In the genomic region with DNA sequence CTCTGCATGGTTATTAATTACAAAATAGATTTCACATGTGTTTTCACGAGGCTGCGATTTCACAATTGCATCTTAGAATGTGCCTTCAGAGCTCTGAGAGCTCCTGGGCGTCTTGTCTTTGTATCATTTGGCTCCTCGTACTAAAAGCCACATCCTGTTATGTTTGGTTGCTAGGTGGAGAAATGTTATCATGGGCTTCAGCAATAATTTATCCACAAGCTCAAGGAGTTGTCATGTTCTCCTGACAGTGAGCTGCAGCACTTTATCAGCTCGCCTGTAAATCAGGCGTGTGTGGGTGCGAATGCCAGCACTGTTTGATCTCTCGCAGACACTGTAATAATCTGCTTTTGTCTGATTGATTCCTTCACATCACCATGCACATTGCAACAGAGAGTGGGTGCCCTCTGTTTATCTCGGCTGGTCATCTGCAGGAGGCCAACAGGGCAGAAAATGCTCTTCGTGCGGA, we compare ENCODE assay signal across 8 cellular contexts.
DNase-seq lines count a peak whose midpoint lies in the region; ATAC-seq and TF ChIP-seq lines count a peak whose summit lies in the region.

No MANE protein-coding gene starts in this region.

- no peak for TF ChIP-seq CTCF in GM23338 (conservative IDR thresholded peaks at IDR 0.05; ENCODE audit: low read depth in 2 of 2)

- no peaks in the 10 kb centered on the region for H3K4me1 Mint-ChIP-seq in GM23338

- H3K4me1 ChIP-seq in GM23338 (ENCODE audit: insufficient read depth), result no peaks in the 10 kb centered on the region
- peaks cover 56% of the 10 kb centered on the region for H3K4me1 ChIP-seq in effector memory CD4-positive, alpha-beta T cell (ENCODE audit: control insufficient read depth, insufficient read depth, low read length, poor library complexity, severe bottlenecking)

- H3K27ac Mint-ChIP-seq in GM23338, result no peak overlapping the region

- peak overlapping the region; percentile 39; the same call in 1 of the 2 replicates for H2AFZ ChIP-seq in GM23338

- H3K9me3 ChIP-seq in effector memory CD4-positive, alpha-beta T cell (ENCODE audit: control insufficient read depth, low read length), result no peaks in the 10 kb centered on the region

- H3K4me3 ChIP-seq in GM23338, result no peak overlapping the region
- no peak overlapping the region for H3K4me3 ChIP-seq in effector memory CD4-positive, alpha-beta T cell (ENCODE audit: insufficient read depth, low read depth, low read length, poor library complexity, severe bottlenecking)

- DNase-seq in GM23338 (ENCODE audit: low spot score), result no peak
- peak; percentile 46 for DNase-seq in activated CD4-positive, alpha-beta T cell treated with anti-CD3 and anti-CD28 coated beads for 48 hours
- peak; percentile 9 to 50 (median 22) for DNase-seq in effector memory CD4-positive, alpha-beta T cell
- peak; percentile 10 to 44 for DNase-seq in stimulated activated CD4-positive, alpha-beta T cell treated with anti-CD3 and anti-CD28 coated beads, Interleukin-2, amount 100 ng/mL, for 24 hours
- DNase-seq in NCI-H187 (lab: John Stamatoyannopoulos, UW), result no peak
- no peak for DNase-seq in GM19238 (ENCODE audit: insufficient read length, low spot score)
- no peak for DNase-seq in COLO829 (ENCODE audit: low spot score)

- H3K36me3 ChIP-seq in GM23338 (ENCODE audit: insufficient read depth), result no peaks in the 10 kb centered on the region
- no peaks in the 10 kb centered on the region for H3K36me3 ChIP-seq in effector memory CD4-positive, alpha-beta T cell (ENCODE audit: control insufficient read depth, insufficient read depth, low read length)

- H3K4me3 Mint-ChIP-seq in GM23338, result no peak overlapping the region

- no peaks in the 10 kb centered on the region for H4K20me1 ChIP-seq in GM23338 (replicated peaks; ENCODE audit: insufficient read depth)

- no peaks in the 10 kb centered on the region for H3K79me2 ChIP-seq in GM23338 (replicated peaks; ENCODE audit: insufficient read depth)

- H3K4me2 ChIP-seq in GM23338, result no peak overlapping the region

- H3K9me2 ChIP-seq in GM23338 (ENCODE audit: insufficient read depth), result peaks cover 10% of the 10 kb centered on the region; the same call in 1 of the 2 replicates

- no peak for ATAC-seq in GM23338
- ATAC-seq in GM19467 (IDR thresholded peaks at IDR 0.05; ENCODE audit: unreplicated experiment), result no peak

- H3K9me3 Mint-ChIP-seq in GM23338, result peaks cover 3% of the 10 kb centered on the region; the same call in 2 of the 3 replicates

- no peaks in the 10 kb centered on the region for H3K27me3 ChIP-seq in GM23338 (ENCODE audit: insufficient read depth)
- H3K27me3 ChIP-seq in effector memory CD4-positive, alpha-beta T cell (replicated peaks; ENCODE audit: control insufficient read depth, insufficient read depth, low read length, poor library complexity, severe bottlenecking), result no peaks in the 10 kb centered on the region

- H3F3A ChIP-seq in GM23338 (replicated peaks; ENCODE audit: low read depth), result no peaks in the 10 kb centered on the region

- no peak overlapping the region for H3K27ac ChIP-seq in GM23338 (ENCODE audit: low read depth)
- peak overlapping the region; percentile 77 for H3K27ac ChIP-seq in effector memory CD4-positive, alpha-beta T cell (ENCODE audit: insufficient read depth, low read length, poor library complexity, severe bottlenecking)

- H3K36me3 Mint-ChIP-seq in GM23338 (ENCODE audit: low read depth), result no peaks in the 10 kb centered on the region

- peaks cover 7% of the 10 kb centered on the region for H3K27me3 Mint-ChIP-seq in GM23338 (ENCODE audit: insufficient read depth, low read depth, poor library complexity)

TF ChIP-seq in GM23338, 12 proteins besides CTCF, POLR2A, EP300 and RAD21 (continues in another document):
- TF ChIP-seq, protein P1, sequence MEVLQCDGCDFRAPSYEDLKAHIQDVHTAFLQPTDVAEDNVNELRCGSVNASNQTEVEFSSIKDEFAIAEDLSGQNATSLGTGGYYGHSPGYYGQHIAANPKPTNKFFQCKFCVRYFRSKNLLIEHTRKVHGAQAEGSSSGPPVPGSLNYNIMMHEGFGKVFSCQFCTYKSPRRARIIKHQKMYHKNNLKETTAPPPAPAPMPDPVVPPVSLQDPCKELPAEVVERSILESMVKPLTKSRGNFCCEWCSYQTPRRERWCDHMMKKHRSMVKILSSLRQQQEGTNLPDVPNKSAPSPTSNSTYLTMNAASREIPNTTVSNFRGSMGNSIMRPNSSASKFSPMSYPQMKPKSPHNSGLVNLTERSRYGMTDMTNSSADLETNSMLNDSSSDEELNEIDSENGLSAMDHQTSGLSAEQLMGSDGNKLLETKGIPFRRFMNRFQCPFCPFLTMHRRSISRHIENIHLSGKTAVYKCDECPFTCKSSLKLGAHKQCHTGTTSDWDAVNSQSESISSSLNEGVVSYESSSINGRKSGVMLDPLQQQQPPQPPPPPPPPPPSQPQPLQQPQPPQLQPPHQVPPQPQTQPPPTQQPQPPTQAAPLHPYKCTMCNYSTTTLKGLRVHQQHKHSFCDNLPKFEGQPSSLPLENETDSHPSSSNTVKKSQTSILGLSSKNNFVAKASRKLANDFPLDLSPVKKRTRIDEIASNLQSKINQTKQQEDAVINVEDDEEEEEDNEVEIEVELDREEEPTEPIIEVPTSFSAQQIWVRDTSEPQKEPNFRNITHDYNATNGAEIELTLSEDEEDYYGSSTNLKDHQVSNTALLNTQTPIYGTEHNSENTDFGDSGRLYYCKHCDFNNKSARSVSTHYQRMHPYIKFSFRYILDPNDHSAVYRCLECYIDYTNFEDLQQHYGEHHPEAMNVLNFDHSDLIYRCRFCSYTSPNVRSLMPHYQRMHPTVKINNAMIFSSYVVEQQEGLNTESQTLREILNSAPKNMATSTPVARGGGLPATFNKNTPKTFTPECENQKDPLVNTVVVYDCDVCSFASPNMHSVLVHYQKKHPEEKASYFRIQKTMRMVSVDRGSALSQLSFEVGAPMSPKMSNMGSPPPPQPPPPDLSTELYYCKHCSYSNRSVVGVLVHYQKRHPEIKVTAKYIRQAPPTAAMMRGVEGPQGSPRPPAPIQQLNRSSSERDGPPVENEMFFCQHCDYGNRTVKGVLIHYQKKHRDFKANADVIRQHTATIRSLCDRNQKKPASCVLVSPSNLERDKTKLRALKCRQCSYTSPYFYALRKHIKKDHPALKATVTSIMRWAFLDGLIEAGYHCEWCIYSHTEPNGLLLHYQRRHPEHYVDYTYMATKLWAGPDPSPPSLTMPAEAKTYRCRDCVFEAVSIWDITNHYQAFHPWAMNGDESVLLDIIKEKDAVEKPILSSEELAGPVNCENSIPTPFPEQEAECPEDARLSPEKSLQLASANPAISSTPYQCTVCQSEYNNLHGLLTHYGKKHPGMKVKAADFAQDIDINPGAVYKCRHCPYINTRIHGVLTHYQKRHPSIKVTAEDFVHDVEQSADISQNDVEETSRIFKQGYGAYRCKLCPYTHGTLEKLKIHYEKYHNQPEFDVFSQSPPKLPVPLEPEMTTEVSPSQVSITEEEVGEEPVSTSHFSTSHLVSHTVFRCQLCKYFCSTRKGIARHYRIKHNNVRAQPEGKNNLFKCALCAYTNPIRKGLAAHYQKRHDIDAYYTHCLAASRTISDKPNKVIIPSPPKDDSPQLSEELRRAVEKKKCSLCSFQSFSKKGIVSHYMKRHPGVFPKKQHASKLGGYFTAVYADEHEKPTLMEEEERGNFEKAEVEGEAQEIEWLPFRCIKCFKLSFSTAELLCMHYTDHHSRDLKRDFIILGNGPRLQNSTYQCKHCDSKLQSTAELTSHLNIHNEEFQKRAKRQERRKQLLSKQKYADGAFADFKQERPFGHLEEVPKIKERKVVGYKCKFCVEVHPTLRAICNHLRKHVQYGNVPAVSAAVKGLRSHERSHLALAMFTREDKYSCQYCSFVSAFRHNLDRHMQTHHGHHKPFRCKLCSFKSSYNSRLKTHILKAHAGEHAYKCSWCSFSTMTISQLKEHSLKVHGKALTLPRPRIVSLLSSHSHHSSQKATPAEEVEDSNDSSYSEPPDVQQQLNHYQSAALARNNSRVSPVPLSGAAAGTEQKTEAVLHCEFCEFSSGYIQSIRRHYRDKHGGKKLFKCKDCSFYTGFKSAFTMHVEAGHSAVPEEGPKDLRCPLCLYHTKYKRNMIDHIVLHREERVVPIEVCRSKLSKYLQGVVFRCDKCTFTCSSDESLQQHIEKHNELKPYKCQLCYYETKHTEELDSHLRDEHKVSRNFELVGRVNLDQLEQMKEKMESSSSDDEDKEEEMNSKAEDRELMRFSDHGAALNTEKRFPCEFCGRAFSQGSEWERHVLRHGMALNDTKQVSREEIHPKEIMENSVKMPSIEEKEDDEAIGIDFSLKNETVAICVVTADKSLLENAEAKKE (CRISPR knock-in tag; IDR thresholded peaks at IDR 0.05), result no peak
- TF ChIP-seq, protein P2, sequence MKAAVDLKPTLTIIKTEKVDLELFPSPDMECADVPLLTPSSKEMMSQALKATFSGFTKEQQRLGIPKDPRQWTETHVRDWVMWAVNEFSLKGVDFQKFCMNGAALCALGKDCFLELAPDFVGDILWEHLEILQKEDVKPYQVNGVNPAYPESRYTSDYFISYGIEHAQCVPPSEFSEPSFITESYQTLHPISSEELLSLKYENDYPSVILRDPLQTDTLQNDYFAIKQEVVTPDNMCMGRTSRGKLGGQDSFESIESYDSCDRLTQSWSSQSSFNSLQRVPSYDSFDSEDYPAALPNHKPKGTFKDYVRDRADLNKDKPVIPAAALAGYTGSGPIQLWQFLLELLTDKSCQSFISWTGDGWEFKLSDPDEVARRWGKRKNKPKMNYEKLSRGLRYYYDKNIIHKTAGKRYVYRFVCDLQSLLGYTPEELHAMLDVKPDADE (IDR thresholded peaks at IDR 0.05), result no peak

Comparison
In these comparisons a context has a peak if more than half of its experiments do, and no peak if none do; other contexts are left out.
1. DNase-seq: peak in activated CD4-positive, alpha-beta T cell treated with anti-CD3 and anti-CD28 coated beads for 48 hours (single experiment), effector memory CD4-positive, alpha-beta T cell (3 of 3) and stimulated activated CD4-positive, alpha-beta T cell treated with anti-CD3 and anti-CD28 coated beads, Interleukin-2, amount 100 ng/mL, for 24 hours (2 of 2); none in GM23338 (single experiment), NCI-H187 (0 of 2), GM19238 (single experiment) and COLO829 (single experiment).